ENCODE assay signal across 30 cellular contexts in genomic region chr10:26759008-26759407, GRCh38.
DNase-seq lines count a peak whose midpoint lies in the region; ATAC-seq and TF ChIP-seq lines count a peak whose summit lies in the region.
"Had no signal": no experiment of that assay in that cellular context is flagged by ENCODE, and none has a peak within 500 bp of the region (broad histone marks: within the 10 kb centered on the region; RNA-seq: fewer than 3 reads in every experiment).

No MANE protein-coding gene starts in this region.

- no peak for TF ChIP-seq CTCF in Caco-2 (IDR thresholded peaks at IDR 0.05; ENCODE audit: insufficient read depth in 1 of 2, low read depth in 1 of 2, low read length in 1 of 2, severe bottlenecking in 1 of 2, unreplicated experiment in 1 of 2)
- no peak for TF ChIP-seq CTCF in H9 (conservative IDR thresholded peaks at IDR 0.05)
- TF ChIP-seq CTCF in activated B cell treated with CpG ODN at 0.5 μM for 24 hours (IDR thresholded peaks at IDR 0.05) = no peak
- no peak for TF ChIP-seq CTCF in nephron progenitor cell (IDR thresholded peaks at IDR 0.05)

- H3T11ph ChIP-seq in H9 (ENCODE audit: low read length) = no peak overlapping the region

- no peak overlapping the region for H2BK120ac ChIP-seq in H9 (ENCODE audit: low read depth, low read length, poor library complexity, severe bottlenecking)

- DNase-seq in Caco-2 (no peak), H9 (no peak), activated B cell treated with CpG ODN at 0.5 μM for 24 hours (no peak), nephron progenitor cell (no peak), NCI-H226 (no peak)
- DNase-seq: activated CD4-positive, alpha-beta T cell treated with anti-CD3 and anti-CD28 coated beads for 36 hours; activated gamma-delta T cell; adrenal gland; central memory CD4-positive, alpha-beta T cell; COR-L47; cortex of kidney; DMS53; glutamatergic neuron; HFFc6; islet precursor cell; left ventricle myocardium superior; NCI-H1048; NCI-H1694 treated with DMSO at 0.1 percent for 48 hours; NCI-H2171 treated with DMSO at 0.1 percent for 48 hours; NCI-H510A treated with DMSO at 0.1 percent for 48 hours; NK-92 treated with Interleukin-12 subunit alpha and Interleukin-12 subunit beta, amount 100 ng/mL, for 24 hours; PC-3; stimulated activated CD4-positive, alpha-beta T cell treated with anti-CD3 and anti-CD28 coated beads, Interleukin-4, amount 100 ng/mL, for 4 hours; T-helper 2 cell; transverse colon had no signal

- H3K27me3 Mint-ChIP-seq in Caco-2 (ENCODE audit: insufficient read depth, unreplicated experiment) (no peaks in the 10 kb centered on the region), H9 (ENCODE audit: low read depth) (no peaks in the 10 kb centered on the region; the same call in 1 of the 2 replicates), activated B cell treated with CpG ODN at 0.5 μM for 24 hours (no peaks in the 10 kb centered on the region), nephron progenitor cell (ENCODE audit: low read depth, poor library complexity) (no peaks in the 10 kb centered on the region)
- H3K27me3 Mint-ChIP-seq: activated CD4-positive, alpha-beta T cell treated with anti-CD3 and anti-CD28 coated beads for 36 hours had no signal

- H3K4me3 Mint-ChIP-seq in Caco-2 (ENCODE audit: unreplicated experiment) (no peak overlapping the region), H9 (no peak overlapping the region), activated B cell treated with CpG ODN at 0.5 μM for 24 hours (no peak overlapping the region), nephron progenitor cell (no peak overlapping the region)
- H3K4me3 Mint-ChIP-seq: activated CD4-positive, alpha-beta T cell treated with anti-CD3 and anti-CD28 coated beads for 36 hours; HFFc6 had no signal

- BruUV-seq in Caco-2 (replicated peaks; lab: Mats Ljungman, UMichigan) = no TSS peak

- no peak overlapping the region for H3K4me3 ChIP-seq in Caco-2 (ENCODE audit: low read depth, low read length)
- H3K4me3 ChIP-seq: adrenal gland; BLaER1 treated with 17β-estradiol and CSF1 and Interleukin-3, amounts not matched to agents 10 nM and 100 nM; SK-N-MC; transverse colon had no signal

- H4K20me1 ChIP-seq in H9 (ENCODE audit: control insufficient read depth, insufficient read depth, insufficient read length) = no peaks in the 10 kb centered on the region

- H2BK5ac ChIP-seq in H9 (ENCODE audit: insufficient read length, low read length) = no peak overlapping the region

- H2BK20ac ChIP-seq in H9 (ENCODE audit: low read depth, low read length, poor library complexity, severe bottlenecking) = no peak overlapping the region

- H3K14ac ChIP-seq in H9 (ENCODE audit: insufficient read depth, low read length) = no peak overlapping the region

- peaks cover 12% of the 10 kb centered on the region for H3K4me1 Mint-ChIP-seq in Caco-2 (ENCODE audit: low read depth, unreplicated experiment)
- peaks cover 15 to 30% of the 10 kb centered on the region in 2 experiments for H3K4me1 Mint-ChIP-seq in H9
- H3K4me1 Mint-ChIP-seq in activated B cell treated with CpG ODN at 0.5 μM for 24 hours = peaks cover 24% of the 10 kb centered on the region
- peaks cover 10% of the 10 kb centered on the region for H3K4me1 Mint-ChIP-seq in nephron progenitor cell

- H3K4me1 ChIP-seq in Caco-2 = peaks cover 4% of the 10 kb centered on the region; the same call in 1 of the 2 replicates
- H3K4me1 ChIP-seq in H9 (ENCODE audit: insufficient read depth, low read length) = peaks cover 5% of the 10 kb centered on the region; the same call in 1 of the 2 replicates
- H3K4me1 ChIP-seq: adrenal gland, transverse colon had no signal

- no peak overlapping the region for H3K4me2 ChIP-seq in H9 (ENCODE audit: insufficient read depth, insufficient read length, low read length)
- H3K4me2 ChIP-seq: BLaER1 treated with 17β-estradiol and CSF1 and Interleukin-3, amounts not matched to agents 10 nM and 100 nM had no signal

- H3K9me3 Mint-ChIP-seq in Caco-2 (ENCODE audit: unreplicated experiment) (no peaks in the 10 kb centered on the region), H9 (no peaks in the 10 kb centered on the region), activated B cell treated with CpG ODN at 0.5 μM for 24 hours (no peaks in the 10 kb centered on the region), nephron progenitor cell (no peaks in the 10 kb centered on the region)
- H3K9me3 Mint-ChIP-seq: HFFc6 had no signal

- no peak overlapping the region for H2BK12ac ChIP-seq in H9 (ENCODE audit: insufficient read length, low read depth, low read length)

- no CpG with 5 or more reads among the region's 4 CpGs for WGBS in H9 (ENCODE audit: extremely low coverage, insufficient read length, low lambda C conversion rate)

- H3K79me2 ChIP-seq in H9 (ENCODE audit: insufficient read depth, low read length) = no peaks in the 10 kb centered on the region

- no peak overlapping the region for H3K27ac ChIP-seq in H9 (ENCODE audit: insufficient read length, low read depth, low read length)
- H3K27ac ChIP-seq: adrenal gland; BLaER1 treated with 17β-estradiol and CSF1 and Interleukin-3, amounts not matched to agents 10 nM and 100 nM; SK-N-MC; transverse colon had no signal

- H3K23ac ChIP-seq in H9 (ENCODE audit: insufficient read length, low read depth, low read length) = no peak overlapping the region

- H3K36me3 ChIP-seq in Caco-2 (ENCODE audit: control insufficient read depth, insufficient read depth, low read length) = no peaks in the 10 kb centered on the region; the same call in 1 of the 2 replicates

- CTCF ChIA-PET in Caco-2 (lab: Charles Lee) = no interaction called here
- CTCF ChIA-PET in activated B cell treated with CpG ODN at 0.5 μM for 24 hours (lab: Charles Lee) = interaction anchor here (1.3 kb wide), 1 partner anchor 33 kb away, joined by 3 read pairs; no protein-coding TSS in a partner anchor

- no peak overlapping the region for H3K56ac ChIP-seq in H9 (ENCODE audit: insufficient read length, low read depth, low read length)

- no peak overlapping the region for H3K9ac ChIP-seq in H9 (ENCODE audit: extremely low read depth, insufficient read length, low read length)
- H3K9ac ChIP-seq: BLaER1 treated with 17β-estradiol and CSF1 and Interleukin-3, amounts not matched to agents 10 nM and 100 nM had no signal

- no peak overlapping the region for H4K91ac ChIP-seq in H9 (ENCODE audit: insufficient read length, low read depth, low read length)

- H2AK5ac ChIP-seq in H9 (ENCODE audit: insufficient read length, low read length) = no peak overlapping the region

- H3K27ac Mint-ChIP-seq in Caco-2 (ENCODE audit: unreplicated experiment) (peak overlapping the region; percentile 36), H9 (peak overlapping the region; percentile 69 to 79 (median 76); a peak in 4 of 7 replicates), activated B cell treated with CpG ODN at 0.5 μM for 24 hours (peak overlapping the region; percentile 22), nephron progenitor cell (peak overlapping the region; percentile 55)
- H3K27ac Mint-ChIP-seq: activated CD4-positive, alpha-beta T cell treated with anti-CD3 and anti-CD28 coated beads for 36 hours; HFFc6 had no signal

- H3K23me2 ChIP-seq in H9 (ENCODE audit: insufficient read length, low read depth, low read length, poor library complexity, severe bottlenecking) = no peaks in the 10 kb centered on the region

- H3K27me3 ChIP-seq in Caco-2 (replicated peaks; ENCODE audit: control insufficient read depth, insufficient read depth, low read length) (no peaks in the 10 kb centered on the region), H9 (ENCODE audit: insufficient read depth, low read length) (no peaks in the 10 kb centered on the region)
- H3K27me3 ChIP-seq: adrenal gland; BLaER1 treated with 17β-estradiol and CSF1 and Interleukin-3, amounts not matched to agents 10 nM and 100 nM; transverse colon had no signal

- H3K36me3 Mint-ChIP-seq in Caco-2 (ENCODE audit: insufficient read depth, unreplicated experiment) = peaks cover 48% of the 10 kb centered on the region
- peaks cover 0 to 6% (median 0%) of the 10 kb centered on the region in 3 experiments; a peak in 3 of 7 replicates for H3K36me3 Mint-ChIP-seq in H9 (ENCODE audit: insufficient read depth in 1 of 3, low read depth in 3 of 3)
- H3K36me3 Mint-ChIP-seq in activated B cell treated with CpG ODN at 0.5 μM for 24 hours (ENCODE audit: low read depth) = peaks cover 54% of the 10 kb centered on the region
- no peaks in the 10 kb centered on the region for H3K36me3 Mint-ChIP-seq in nephron progenitor cell (ENCODE audit: low read depth)

- H3K4ac ChIP-seq in H9 (ENCODE audit: low read depth, low read length) = no peak overlapping the region

- POLR2A ChIA-PET in Caco-2 (lab: Charles Lee) (no interaction called here), activated B cell treated with CpG ODN at 0.5 μM for 24 hours (lab: Charles Lee) (no interaction called here)

- ATAC-seq in activated B cell treated with CpG ODN at 0.5 μM for 24 hours (ENCODE audit: low read depth) (no peak), GM21717 (IDR thresholded peaks at IDR 0.05; ENCODE audit: unreplicated experiment) (no peak), HG02840 (IDR thresholded peaks at IDR 0.05; ENCODE audit: low FRiP score, unreplicated experiment) (no peak)
- ATAC-seq: activated CD4-positive, alpha-beta T cell treated with anti-CD3 and anti-CD28 coated beads for 36 hours; esophagus mucosa; left ventricle myocardium superior; PC-3 had no signal

- no peak overlapping the region for H3K18ac ChIP-seq in H9 (ENCODE audit: insufficient read length, low read depth, low read length)

- no peak overlapping the region for H4K5ac ChIP-seq in H9 (ENCODE audit: insufficient read length, low read depth, low read length)

- no peaks in the 10 kb centered on the region for H3K79me1 ChIP-seq in H9 (ENCODE audit: insufficient read depth, low read depth, low read length, poor library complexity, severe bottlenecking)

- H4K8ac ChIP-seq in H9 (replicated peaks; ENCODE audit: insufficient read length, low read depth, low read length) = no peak overlapping the region

- no peak overlapping the region for H2BK15ac ChIP-seq in H9 (ENCODE audit: low read depth, low read length)

- H3K9me3 ChIP-seq in Caco-2 (no peaks in the 10 kb centered on the region), H9 (ENCODE audit: control insufficient read depth, low read depth, low read length) (no peaks in the 10 kb centered on the region)
- H3K9me3 ChIP-seq: adrenal gland; BLaER1 treated with 17β-estradiol and CSF1 and Interleukin-3, amounts not matched to agents 10 nM and 100 nM; transverse colon had no signal

- intact Hi-C loops in Caco-2 (cut with micrococcal nuclease; ENCODE audit: unreplicated experiment) = no loop called here
- intact Hi-C loops in activated B cell treated with CpG ODN at 0.5 μM for 24 hours (cut with micrococcal nuclease) = loop anchor here (5.0 kb wide), 1 partner anchor 33 kb away; no protein-coding TSS in a partner anchor

- H2AFZ ChIP-seq in H9 (ENCODE audit: low read length) = no peak overlapping the region

Comparison
In these comparisons a context has a peak if more than half of its experiments do, and no peak if none do; other contexts are left out.
1. H3K27ac Mint-ChIP-seq: peak in every context shown above with its lines; median percentile 76 in H9; 55 in nephron progenitor cell; 36 in Caco-2; 22 in activated B cell treated with CpG ODN at 0.5 μM for 24 hours.